ENCODE assay signal across 1 cellular context in the genomic region with DNA sequence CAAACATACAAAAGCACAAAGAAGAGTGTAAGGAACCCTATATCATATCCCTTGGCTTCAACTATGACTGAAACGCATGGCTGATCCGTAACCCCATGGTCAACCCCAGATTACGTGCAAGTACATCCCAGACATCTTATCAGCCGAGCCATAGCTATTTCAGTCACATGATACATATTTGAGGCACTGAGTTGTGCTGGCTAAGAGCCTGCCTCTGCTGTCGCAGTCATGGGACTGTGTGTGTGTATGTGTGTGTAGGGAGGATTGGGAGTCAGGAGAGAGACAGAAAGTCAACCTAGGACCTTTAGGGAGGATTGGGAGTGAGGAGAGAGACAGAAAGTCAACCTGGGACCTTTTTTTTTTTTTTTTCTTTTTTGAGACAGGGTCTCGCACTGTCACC.
A peak's percentile ranks its signal among the peaks of the same experiment; 100 is the strongest.
TF ChIP-seq lines count a peak whose summit lies in the region.

No MANE protein-coding gene starts in this region.

TF ChIP-seq in K562, 482 proteins besides CTCF, POLR2A, EP300 and RAD21 (continued from another document and continues in another):
- TF ChIP-seq, protein P1, sequence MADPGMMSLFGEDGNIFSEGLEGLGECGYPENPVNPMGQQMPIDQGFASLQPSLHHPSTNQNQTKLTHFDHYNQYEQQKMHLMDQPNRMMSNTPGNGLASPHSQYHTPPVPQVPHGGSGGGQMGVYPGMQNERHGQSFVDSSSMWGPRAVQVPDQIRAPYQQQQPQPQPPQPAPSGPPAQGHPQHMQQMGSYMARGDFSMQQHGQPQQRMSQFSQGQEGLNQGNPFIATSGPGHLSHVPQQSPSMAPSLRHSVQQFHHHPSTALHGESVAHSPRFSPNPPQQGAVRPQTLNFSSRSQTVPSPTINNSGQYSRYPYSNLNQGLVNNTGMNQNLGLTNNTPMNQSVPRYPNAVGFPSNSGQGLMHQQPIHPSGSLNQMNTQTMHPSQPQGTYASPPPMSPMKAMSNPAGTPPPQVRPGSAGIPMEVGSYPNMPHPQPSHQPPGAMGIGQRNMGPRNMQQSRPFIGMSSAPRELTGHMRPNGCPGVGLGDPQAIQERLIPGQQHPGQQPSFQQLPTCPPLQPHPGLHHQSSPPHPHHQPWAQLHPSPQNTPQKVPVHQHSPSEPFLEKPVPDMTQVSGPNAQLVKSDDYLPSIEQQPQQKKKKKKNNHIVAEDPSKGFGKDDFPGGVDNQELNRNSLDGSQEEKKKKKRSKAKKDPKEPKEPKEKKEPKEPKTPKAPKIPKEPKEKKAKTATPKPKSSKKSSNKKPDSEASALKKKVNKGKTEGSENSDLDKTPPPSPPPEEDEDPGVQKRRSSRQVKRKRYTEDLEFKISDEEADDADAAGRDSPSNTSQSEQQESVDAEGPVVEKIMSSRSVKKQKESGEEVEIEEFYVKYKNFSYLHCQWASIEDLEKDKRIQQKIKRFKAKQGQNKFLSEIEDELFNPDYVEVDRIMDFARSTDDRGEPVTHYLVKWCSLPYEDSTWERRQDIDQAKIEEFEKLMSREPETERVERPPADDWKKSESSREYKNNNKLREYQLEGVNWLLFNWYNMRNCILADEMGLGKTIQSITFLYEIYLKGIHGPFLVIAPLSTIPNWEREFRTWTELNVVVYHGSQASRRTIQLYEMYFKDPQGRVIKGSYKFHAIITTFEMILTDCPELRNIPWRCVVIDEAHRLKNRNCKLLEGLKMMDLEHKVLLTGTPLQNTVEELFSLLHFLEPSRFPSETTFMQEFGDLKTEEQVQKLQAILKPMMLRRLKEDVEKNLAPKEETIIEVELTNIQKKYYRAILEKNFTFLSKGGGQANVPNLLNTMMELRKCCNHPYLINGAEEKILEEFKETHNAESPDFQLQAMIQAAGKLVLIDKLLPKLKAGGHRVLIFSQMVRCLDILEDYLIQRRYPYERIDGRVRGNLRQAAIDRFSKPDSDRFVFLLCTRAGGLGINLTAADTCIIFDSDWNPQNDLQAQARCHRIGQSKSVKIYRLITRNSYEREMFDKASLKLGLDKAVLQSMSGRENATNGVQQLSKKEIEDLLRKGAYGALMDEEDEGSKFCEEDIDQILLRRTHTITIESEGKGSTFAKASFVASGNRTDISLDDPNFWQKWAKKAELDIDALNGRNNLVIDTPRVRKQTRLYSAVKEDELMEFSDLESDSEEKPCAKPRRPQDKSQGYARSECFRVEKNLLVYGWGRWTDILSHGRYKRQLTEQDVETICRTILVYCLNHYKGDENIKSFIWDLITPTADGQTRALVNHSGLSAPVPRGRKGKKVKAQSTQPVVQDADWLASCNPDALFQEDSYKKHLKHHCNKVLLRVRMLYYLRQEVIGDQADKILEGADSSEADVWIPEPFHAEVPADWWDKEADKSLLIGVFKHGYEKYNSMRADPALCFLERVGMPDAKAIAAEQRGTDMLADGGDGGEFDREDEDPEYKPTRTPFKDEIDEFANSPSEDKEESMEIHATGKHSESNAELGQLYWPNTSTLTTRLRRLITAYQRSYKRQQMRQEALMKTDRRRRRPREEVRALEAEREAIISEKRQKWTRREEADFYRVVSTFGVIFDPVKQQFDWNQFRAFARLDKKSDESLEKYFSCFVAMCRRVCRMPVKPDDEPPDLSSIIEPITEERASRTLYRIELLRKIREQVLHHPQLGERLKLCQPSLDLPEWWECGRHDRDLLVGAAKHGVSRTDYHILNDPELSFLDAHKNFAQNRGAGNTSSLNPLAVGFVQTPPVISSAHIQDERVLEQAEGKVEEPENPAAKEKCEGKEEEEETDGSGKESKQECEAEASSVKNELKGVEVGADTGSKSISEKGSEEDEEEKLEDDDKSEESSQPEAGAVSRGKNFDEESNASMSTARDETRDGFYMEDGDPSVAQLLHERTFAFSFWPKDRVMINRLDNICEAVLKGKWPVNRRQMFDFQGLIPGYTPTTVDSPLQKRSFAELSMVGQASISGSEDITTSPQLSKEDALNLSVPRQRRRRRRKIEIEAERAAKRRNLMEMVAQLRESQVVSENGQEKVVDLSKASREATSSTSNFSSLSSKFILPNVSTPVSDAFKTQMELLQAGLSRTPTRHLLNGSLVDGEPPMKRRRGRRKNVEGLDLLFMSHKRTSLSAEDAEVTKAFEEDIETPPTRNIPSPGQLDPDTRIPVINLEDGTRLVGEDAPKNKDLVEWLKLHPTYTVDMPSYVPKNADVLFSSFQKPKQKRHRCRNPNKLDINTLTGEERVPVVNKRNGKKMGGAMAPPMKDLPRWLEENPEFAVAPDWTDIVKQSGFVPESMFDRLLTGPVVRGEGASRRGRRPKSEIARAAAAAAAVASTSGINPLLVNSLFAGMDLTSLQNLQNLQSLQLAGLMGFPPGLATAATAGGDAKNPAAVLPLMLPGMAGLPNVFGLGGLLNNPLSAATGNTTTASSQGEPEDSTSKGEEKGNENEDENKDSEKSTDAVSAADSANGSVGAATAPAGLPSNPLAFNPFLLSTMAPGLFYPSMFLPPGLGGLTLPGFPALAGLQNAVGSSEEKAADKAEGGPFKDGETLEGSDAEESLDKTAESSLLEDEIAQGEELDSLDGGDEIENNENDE (IDR thresholded peaks at IDR 0.05; ENCODE audit: low read depth, low read length): no peak
- peak; percentile 73; the same call in 1 of the 2 replicates for TF ChIP-seq PHTF2 (CRISPR knock-in tag; IDR thresholded peaks at IDR 0.05)
- peak; percentile 54; the same call in 1 of the 2 replicates for TF ChIP-seq JUND (IDR thresholded peaks at IDR 0.05; ENCODE audit: borderline replicate concordance, low read depth, low read length)
- TF ChIP-seq JUND (tag; IDR thresholded peaks at IDR 0.05; ENCODE audit: borderline replicate concordance, low read depth, low read length): peak; percentile 83; the same call in 2 of the 3 replicates
- no peak for TF ChIP-seq COPS2 (conservative IDR thresholded peaks at IDR 0.05)
- TF ChIP-seq MTA1 (IDR thresholded peaks at IDR 0.05; ENCODE audit: borderline replicate concordance): peak; percentile 71; the same call in 1 of the 2 replicates
- no peak for TF ChIP-seq SREBF2 (CRISPR knock-in tag; IDR thresholded peaks at IDR 0.05)
- TF ChIP-seq ZBTB17 (CRISPR knock-in tag; IDR thresholded peaks at IDR 0.05): peak; percentile 58; the same call in 1 of the 2 replicates
- 0 out of 2 replicates have a peak, but pooled peaks have one; percentile 59 for TF ChIP-seq ATF6 (CRISPR knock-in tag; IDR thresholded peaks at IDR 0.05)
- TF ChIP-seq TOE1 (IDR thresholded peaks at IDR 0.05; ENCODE audit: borderline replicate concordance): peak; percentile 98
- no peak for TF ChIP-seq TOE1 (CRISPR knock-in tag; IDR thresholded peaks at IDR 0.05; ENCODE audit: borderline replicate concordance, low read depth)
- TF ChIP-seq ZNF395 (CRISPR knock-in tag; IDR thresholded peaks at IDR 0.05): 0 out of 2 replicates have a peak, but pooled peaks have one; percentile 73
- 0 out of 2 replicates have a peak, but pooled peaks have one; percentile 46 for TF ChIP-seq LEF1 (IDR thresholded peaks at IDR 0.05)
- TF ChIP-seq RAD51 (IDR thresholded peaks at IDR 0.05; ENCODE audit: borderline replicate concordance, low read depth): peak; percentile 88
- TF ChIP-seq PTBP1 (IDR thresholded peaks at IDR 0.05; ENCODE audit: low read depth, low read length): no peak
- TF ChIP-seq ZNF707 (CRISPR knock-in tag; conservative IDR thresholded peaks at IDR 0.05): 0 out of 2 replicates have a peak, but pooled peaks have one; percentile 30
- TF ChIP-seq, protein P2, sequence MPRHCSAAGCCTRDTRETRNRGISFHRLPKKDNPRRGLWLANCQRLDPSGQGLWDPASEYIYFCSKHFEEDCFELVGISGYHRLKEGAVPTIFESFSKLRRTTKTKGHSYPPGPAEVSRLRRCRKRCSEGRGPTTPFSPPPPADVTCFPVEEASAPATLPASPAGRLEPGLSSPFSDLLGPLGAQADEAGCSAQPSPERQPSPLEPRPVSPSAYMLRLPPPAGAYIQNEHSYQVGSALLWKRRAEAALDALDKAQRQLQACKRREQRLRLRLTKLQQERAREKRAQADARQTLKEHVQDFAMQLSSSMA (CRISPR knock-in tag; IDR thresholded peaks at IDR 0.05): no peak
- TF ChIP-seq KLF6 (CRISPR knock-in tag; IDR thresholded peaks at IDR 0.05; ENCODE audit: borderline replicate concordance): peak; percentile 81; the same call in 1 of the 2 replicates
- TF ChIP-seq RERE (CRISPR knock-in tag; IDR thresholded peaks at IDR 0.05; ENCODE audit: borderline replicate concordance): no peak
- TF ChIP-seq, protein P3, sequence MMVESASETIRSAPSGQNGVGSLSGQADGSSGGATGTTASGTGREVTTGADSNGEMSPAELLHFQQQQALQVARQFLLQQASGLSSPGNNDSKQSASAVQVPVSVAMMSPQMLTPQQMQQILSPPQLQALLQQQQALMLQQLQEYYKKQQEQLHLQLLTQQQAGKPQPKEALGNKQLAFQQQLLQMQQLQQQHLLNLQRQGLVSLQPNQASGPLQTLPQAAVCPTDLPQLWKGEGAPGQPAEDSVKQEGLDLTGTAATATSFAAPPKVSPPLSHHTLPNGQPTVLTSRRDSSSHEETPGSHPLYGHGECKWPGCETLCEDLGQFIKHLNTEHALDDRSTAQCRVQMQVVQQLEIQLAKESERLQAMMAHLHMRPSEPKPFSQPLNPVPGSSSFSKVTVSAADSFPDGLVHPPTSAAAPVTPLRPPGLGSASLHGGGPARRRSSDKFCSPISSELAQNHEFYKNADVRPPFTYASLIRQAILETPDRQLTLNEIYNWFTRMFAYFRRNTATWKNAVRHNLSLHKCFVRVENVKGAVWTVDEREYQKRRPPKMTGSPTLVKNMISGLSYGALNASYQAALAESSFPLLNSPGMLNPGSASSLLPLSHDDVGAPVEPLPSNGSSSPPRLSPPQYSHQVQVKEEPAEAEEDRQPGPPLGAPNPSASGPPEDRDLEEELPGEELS (CRISPR knock-in tag; IDR thresholded peaks at IDR 0.05; ENCODE audit: borderline replicate concordance): no peak
- peak in 1 of 2 experiments; percentile 94; a peak in 2 of 4 replicates for TF ChIP-seq TEAD1 (CRISPR knock-in tag; IDR thresholded peaks at IDR 0.05)
- peak; percentile 46; the same call in 1 of the 2 replicates for TF ChIP-seq CC2D1A (IDR thresholded peaks at IDR 0.05)
- no peak for TF ChIP-seq FUS (optimal IDR thresholded peaks at IDR 0.05; ENCODE audit: low read depth, low read length)
